Comparison of ENCODE assay signal across 1 cellular context in genomic region chr7:139902436-139903102, GRCh38.
TF ChIP-seq lines count a peak whose summit lies in the region.

No MANE protein-coding gene starts in this region.

TF ChIP-seq in SK-N-SH, 30 proteins besides CTCF, POLR2A, EP300 and RAD21 (continued from another document):
- TF ChIP-seq USF2 (IDR thresholded peaks at IDR 0.05; ENCODE audit: borderline replicate concordance, low read depth, low read length) (no peak), ZBTB33 (IDR thresholded peaks at IDR 0.05; ENCODE audit: borderline replicate concordance, low read depth) (no peak), GABPA (IDR thresholded peaks at IDR 0.05; ENCODE audit: low read depth) (no peak), POLR2AphosphoS5 (IDR thresholded peaks at IDR 0.05; ENCODE audit: low read depth, low read length) (no peak), YY1 (IDR thresholded peaks at IDR 0.05; ENCODE audit: low read depth) (no peak)
